Comparison of ENCODE assay signal across 1 cellular context in genomic region chr5:150442699-150443080, GRCh38.
TF ChIP-seq lines count a peak whose summit lies in the region.

No MANE protein-coding gene starts in this region.

TF ChIP-seq in endothelial cell of umbilical vein, 7 proteins besides CTCF, POLR2A, EP300 and RAD21:
- no peak for TF ChIP-seq FOS (IDR thresholded peaks at IDR 0.05; ENCODE audit: borderline replicate concordance, insufficient read depth, low read length)
- peak; percentile 80 for TF ChIP-seq POLR2AphosphoS5 (IDR thresholded peaks at IDR 0.05; ENCODE audit: insufficient read depth, low read depth, low read length)
- TF ChIP-seq GATA2 (IDR thresholded peaks at IDR 0.05; ENCODE audit: insufficient read depth, insufficient read length, low read depth, low read length), result no peak
